ENCODE assay signal across 9 cellular contexts in the genomic region with DNA sequence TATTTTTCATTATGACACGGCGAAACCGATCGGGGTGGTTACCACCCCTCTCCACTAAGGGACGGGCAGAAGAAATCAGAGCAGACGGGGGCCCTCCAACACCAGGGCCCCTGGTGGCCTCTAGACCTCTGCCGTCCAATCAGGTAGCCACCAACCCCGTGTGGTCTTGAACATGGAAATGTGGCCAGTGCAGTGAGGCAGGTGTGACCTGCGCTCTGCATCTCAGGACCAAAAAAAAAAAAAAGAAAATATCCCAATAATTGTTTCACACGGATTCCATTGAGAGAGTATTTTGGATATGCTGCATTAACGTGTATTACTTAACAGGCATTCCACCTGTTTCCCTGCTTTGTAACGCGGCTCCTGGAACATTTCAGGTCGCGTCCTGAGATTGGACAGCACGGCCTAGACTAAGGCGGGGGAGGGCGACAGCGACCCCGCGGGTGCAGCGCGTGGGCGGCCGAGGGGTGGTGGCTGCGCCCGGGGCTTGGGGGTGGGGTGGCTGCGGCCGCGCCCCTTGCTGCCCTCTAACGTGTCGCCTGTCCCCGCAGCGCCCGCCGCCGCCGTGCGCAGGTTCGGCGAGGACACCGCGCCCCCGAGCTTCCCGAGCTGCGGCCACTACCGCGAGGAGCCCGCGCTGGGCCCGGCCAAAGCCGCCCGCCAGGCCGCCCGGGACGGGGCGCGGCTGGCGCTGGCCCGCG. TPM values are rescaled to one million over a fixed set of nuclear protein-coding genes. Genes with fewer than 3 reads are reported as not detected.
A peak's percentile ranks its signal among the peaks of the same experiment; 100 is the strongest.
DNase-seq lines count a peak whose midpoint lies in the region; ATAC-seq, FAIRE-seq and TF ChIP-seq lines count a peak whose summit lies in the region.
"Had no signal": no experiment of that assay in that cellular context is flagged by ENCODE, and none has a peak within 500 bp of the region (broad histone marks: within the 10 kb centered on the region; RNA-seq: fewer than 3 reads in every experiment).

No MANE protein-coding gene starts in this region.

- H3K4me1 ChIP-seq in astrocyte (ENCODE audit: insufficient read depth, low read length): peaks cover 32% of the 10 kb centered on the region

- peak overlapping the region; percentile 85 for H3K4me3 Mint-ChIP-seq in astrocyte (ENCODE audit: unreplicated experiment)
- peak overlapping the region; percentile 70 to 75 for H3K4me3 Mint-ChIP-seq in stimulated activated naive B cell treated with anti-CD40 and anti-IgM and Interleukin-4, amounts not matched to agents 10 μg/mL and 1 μg/mL and 100 μg/mL, for 72 hours

- peak overlapping the region; percentile 35 for H3K9ac ChIP-seq in astrocyte (ENCODE audit: low read length)

- peak overlapping the region; percentile 83 for H3K4me2 ChIP-seq in astrocyte (ENCODE audit: low read length)

- no peak overlapping the region for H3K27ac ChIP-seq in astrocyte (ENCODE audit: low read depth, low read length)

- FAIRE-seq in astrocyte (lab: Jason Lieb, UNC): no peak

- H4K20me1 ChIP-seq in astrocyte (ENCODE audit: insufficient read depth, low read length): no peaks in the 10 kb centered on the region

- H3K79me2 ChIP-seq in astrocyte (ENCODE audit: insufficient read depth, low read length): no peaks in the 10 kb centered on the region

- H3K4me1 Mint-ChIP-seq in astrocyte (ENCODE audit: low read depth, unreplicated experiment): peaks cover 18% of the 10 kb centered on the region
- peaks cover 6 to 10% of the 10 kb centered on the region in 2 donors for H3K4me1 Mint-ChIP-seq in stimulated activated naive B cell treated with anti-CD40 and anti-IgM and Interleukin-4, amounts not matched to agents 10 μg/mL and 1 μg/mL and 100 μg/mL, for 72 hours

- no peak overlapping the region for H2AFZ ChIP-seq in astrocyte (ENCODE audit: low read depth, low read length)

- peak in 1 of 2 donors; percentile 38 for ATAC-seq in stimulated activated naive B cell treated with anti-CD40 and anti-IgM and Interleukin-4, amounts not matched to agents 10 μg/mL and 1 μg/mL and 100 μg/mL, for 72 hours (replicated peaks)

- H3K27me3 ChIP-seq in astrocyte (ENCODE audit: insufficient read depth, low read length): no peaks in the 10 kb centered on the region

- H3K9me3 ChIP-seq in astrocyte (ENCODE audit: insufficient read depth, low read depth, low read length): no peaks in the 10 kb centered on the region

- H3K4me3 ChIP-seq in astrocyte (ENCODE audit: insufficient read depth, low read depth, low read length): peak overlapping the region; percentile 28

- peaks cover 1% of the 10 kb centered on the region for H3K9me3 Mint-ChIP-seq in astrocyte (ENCODE audit: unreplicated experiment)
- H3K9me3 Mint-ChIP-seq in stimulated activated naive B cell treated with anti-CD40 and anti-IgM and Interleukin-4, amounts not matched to agents 10 μg/mL and 1 μg/mL and 100 μg/mL, for 72 hours: no peaks in the 10 kb centered on the region

- TF ChIP-seq CTCF in astrocyte (IDR thresholded peaks at IDR 0.05; ENCODE audit: insufficient read depth, low read depth, low read length): no peak

- peak overlapping the region; percentile 90 for H3K27ac Mint-ChIP-seq in astrocyte (ENCODE audit: unreplicated experiment)
- peak overlapping the region; percentile 82 for H3K27ac Mint-ChIP-seq in stimulated activated naive B cell treated with anti-CD40 and anti-IgM and Interleukin-4, amounts not matched to agents 10 μg/mL and 1 μg/mL and 100 μg/mL, for 72 hours

- H3K36me3 ChIP-seq in astrocyte (ENCODE audit: insufficient read depth, low read length): no peaks in the 10 kb centered on the region

- H3K27me3 Mint-ChIP-seq in astrocyte (ENCODE audit: low read depth, unreplicated experiment): peaks cover 11% of the 10 kb centered on the region
- H3K27me3 Mint-ChIP-seq in stimulated activated naive B cell treated with anti-CD40 and anti-IgM and Interleukin-4, amounts not matched to agents 10 μg/mL and 1 μg/mL and 100 μg/mL, for 72 hours: peaks cover 53 to 55% of the 10 kb centered on the region in 2 donors

- DNase-seq in NCI-H82 (lab: John Stamatoyannopoulos, UW) (peak; percentile 56), NCI-H82 treated with DMSO at 0.1 percent for 48 hours (lab: John Stamatoyannopoulos, UW; ENCODE audit: unreplicated experiment) (no peak), astrocyte (ENCODE audit: low read depth) (no peak), iPS-NIHi11 (ENCODE audit: low spot score) (peak; percentile 50), HT-29 (ENCODE audit: low spot score) (no peak), GM19238 (ENCODE audit: insufficient read length, low spot score) (no peak), activated gamma-delta T cell (lab: John Stamatoyannopoulos, UW) (no peak)
- DNase-seq in stimulated activated naive B cell treated with anti-CD40 and anti-IgM and Interleukin-4, amounts not matched to agents 10 μg/mL and 1 μg/mL and 100 μg/mL, for 72 hours: no peak
- DNase-seq: SW 1271 had no signal

- H3K36me3 Mint-ChIP-seq in astrocyte (ENCODE audit: low read depth, unreplicated experiment): no peaks in the 10 kb centered on the region
- H3K36me3 Mint-ChIP-seq in stimulated activated naive B cell treated with anti-CD40 and anti-IgM and Interleukin-4, amounts not matched to agents 10 μg/mL and 1 μg/mL and 100 μg/mL, for 72 hours: peaks cover 0 to 4% of the 10 kb centered on the region in 2 donors

RNA-seq across cellular contexts. Expression of gene SIM2, which starts 48.3 kb away (rescaled TPM):
- 9.2 and 12.8 TPM in 2 replicates for total RNA-seq in astrocyte
- total RNA-seq in HT-29 (2014; rRNA removed; shearing (Covaris generic)): 9.9 and 11.4 TPM in 2 replicates

Comparison
In these comparisons a context has a peak if more than half of its experiments do, and no peak if none do; other contexts are left out.
1. DNase-seq: peak in NCI-H82 (single experiment) and iPS-NIHi11 (single experiment); none in NCI-H82 treated with DMSO at 0.1 percent for 48 hours (single experiment), astrocyte (single experiment), stimulated activated naive B cell treated with anti-CD40 and anti-IgM and Interleukin-4, amounts not matched to agents 10 μg/mL and 1 μg/mL and 100 μg/mL, for 72 hours (single experiment), HT-29 (single experiment), GM19238 (single experiment) and activated gamma-delta T cell (single experiment).